Comparison of ENCODE assay signal across 1 cellular context in genomic region chr5:169474226-169474625, GRCh38.
TF ChIP-seq lines count a peak whose summit lies in the region.

No MANE protein-coding gene starts in this region.

TF ChIP-seq in HCT116, 20 proteins besides CTCF, POLR2A, EP300 and RAD21 (continued from another document):
- TF ChIP-seq, protein P1, sequence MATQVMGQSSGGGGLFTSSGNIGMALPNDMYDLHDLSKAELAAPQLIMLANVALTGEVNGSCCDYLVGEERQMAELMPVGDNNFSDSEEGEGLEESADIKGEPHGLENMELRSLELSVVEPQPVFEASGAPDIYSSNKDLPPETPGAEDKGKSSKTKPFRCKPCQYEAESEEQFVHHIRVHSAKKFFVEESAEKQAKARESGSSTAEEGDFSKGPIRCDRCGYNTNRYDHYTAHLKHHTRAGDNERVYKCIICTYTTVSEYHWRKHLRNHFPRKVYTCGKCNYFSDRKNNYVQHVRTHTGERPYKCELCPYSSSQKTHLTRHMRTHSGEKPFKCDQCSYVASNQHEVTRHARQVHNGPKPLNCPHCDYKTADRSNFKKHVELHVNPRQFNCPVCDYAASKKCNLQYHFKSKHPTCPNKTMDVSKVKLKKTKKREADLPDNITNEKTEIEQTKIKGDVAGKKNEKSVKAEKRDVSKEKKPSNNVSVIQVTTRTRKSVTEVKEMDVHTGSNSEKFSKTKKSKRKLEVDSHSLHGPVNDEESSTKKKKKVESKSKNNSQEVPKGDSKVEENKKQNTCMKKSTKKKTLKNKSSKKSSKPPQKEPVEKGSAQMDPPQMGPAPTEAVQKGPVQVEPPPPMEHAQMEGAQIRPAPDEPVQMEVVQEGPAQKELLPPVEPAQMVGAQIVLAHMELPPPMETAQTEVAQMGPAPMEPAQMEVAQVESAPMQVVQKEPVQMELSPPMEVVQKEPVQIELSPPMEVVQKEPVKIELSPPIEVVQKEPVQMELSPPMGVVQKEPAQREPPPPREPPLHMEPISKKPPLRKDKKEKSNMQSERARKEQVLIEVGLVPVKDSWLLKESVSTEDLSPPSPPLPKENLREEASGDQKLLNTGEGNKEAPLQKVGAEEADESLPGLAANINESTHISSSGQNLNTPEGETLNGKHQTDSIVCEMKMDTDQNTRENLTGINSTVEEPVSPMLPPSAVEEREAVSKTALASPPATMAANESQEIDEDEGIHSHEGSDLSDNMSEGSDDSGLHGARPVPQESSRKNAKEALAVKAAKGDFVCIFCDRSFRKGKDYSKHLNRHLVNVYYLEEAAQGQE (IDR thresholded peaks at IDR 0.05; ENCODE audit: low read depth) = no peak
